Comparison of ENCODE assay signal across 1 cellular context in the genomic region with DNA sequence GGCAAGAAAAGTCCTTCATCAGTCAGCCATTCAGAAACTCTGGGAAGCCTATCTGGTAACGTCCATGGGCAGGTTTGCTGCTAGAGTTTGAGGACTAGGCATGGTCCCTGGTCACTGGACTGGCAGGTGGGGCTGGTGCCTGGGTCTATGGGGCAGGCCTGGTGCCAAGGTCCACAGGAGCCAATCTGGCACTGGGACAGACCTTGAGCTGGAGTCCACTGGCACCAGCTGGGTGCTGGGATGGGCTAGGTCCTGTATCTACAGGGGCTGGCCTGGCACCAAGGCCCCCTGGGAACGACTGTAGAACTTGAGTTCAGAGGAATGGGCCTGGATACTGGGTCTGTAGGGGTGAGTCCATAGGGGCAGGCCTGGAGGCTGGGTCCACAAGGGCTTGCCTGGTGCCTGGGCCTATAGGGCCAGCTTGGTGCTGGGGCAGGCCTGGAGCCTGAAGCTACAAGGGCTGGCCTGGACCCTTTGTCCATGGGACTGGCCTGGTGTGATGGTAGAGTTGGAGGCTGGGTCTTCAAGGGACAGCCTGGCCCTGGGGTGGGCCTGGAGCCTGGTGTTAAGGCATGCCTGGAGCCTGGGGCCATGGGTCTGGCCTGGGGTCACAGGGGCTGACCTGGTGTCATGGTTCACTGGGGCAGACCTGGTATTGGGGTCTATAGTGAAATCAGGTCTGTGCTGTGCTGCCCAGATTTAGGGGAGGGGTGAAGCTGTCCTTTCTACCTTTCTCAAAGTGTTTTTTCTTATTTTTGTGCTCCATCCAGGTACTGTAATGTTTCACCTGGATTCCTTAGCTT.
TF ChIP-seq lines count a peak whose summit lies in the region.

No MANE protein-coding gene starts in this region.

TF ChIP-seq in HepG2, 621 proteins besides CTCF, POLR2A, EP300 and RAD21 (continued from another document and continues in another):
- TF ChIP-seq, protein P1, sequence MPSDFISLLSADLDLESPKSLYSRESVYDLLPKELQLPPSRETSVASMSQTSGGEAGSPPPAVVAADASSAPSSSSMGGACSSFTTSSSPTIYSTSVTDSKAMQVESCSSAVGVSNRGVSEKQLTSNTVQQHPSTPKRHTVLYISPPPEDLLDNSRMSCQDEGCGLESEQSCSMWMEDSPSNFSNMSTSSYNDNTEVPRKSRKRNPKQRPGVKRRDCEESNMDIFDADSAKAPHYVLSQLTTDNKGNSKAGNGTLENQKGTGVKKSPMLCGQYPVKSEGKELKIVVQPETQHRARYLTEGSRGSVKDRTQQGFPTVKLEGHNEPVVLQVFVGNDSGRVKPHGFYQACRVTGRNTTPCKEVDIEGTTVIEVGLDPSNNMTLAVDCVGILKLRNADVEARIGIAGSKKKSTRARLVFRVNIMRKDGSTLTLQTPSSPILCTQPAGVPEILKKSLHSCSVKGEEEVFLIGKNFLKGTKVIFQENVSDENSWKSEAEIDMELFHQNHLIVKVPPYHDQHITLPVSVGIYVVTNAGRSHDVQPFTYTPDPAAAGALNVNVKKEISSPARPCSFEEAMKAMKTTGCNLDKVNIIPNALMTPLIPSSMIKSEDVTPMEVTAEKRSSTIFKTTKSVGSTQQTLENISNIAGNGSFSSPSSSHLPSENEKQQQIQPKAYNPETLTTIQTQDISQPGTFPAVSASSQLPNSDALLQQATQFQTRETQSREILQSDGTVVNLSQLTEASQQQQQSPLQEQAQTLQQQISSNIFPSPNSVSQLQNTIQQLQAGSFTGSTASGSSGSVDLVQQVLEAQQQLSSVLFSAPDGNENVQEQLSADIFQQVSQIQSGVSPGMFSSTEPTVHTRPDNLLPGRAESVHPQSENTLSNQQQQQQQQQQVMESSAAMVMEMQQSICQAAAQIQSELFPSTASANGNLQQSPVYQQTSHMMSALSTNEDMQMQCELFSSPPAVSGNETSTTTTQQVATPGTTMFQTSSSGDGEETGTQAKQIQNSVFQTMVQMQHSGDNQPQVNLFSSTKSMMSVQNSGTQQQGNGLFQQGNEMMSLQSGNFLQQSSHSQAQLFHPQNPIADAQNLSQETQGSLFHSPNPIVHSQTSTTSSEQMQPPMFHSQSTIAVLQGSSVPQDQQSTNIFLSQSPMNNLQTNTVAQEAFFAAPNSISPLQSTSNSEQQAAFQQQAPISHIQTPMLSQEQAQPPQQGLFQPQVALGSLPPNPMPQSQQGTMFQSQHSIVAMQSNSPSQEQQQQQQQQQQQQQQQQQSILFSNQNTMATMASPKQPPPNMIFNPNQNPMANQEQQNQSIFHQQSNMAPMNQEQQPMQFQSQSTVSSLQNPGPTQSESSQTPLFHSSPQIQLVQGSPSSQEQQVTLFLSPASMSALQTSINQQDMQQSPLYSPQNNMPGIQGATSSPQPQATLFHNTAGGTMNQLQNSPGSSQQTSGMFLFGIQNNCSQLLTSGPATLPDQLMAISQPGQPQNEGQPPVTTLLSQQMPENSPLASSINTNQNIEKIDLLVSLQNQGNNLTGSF (CRISPR knock-in tag; IDR thresholded peaks at IDR 0.05): 0 out of 2 replicates have a peak, but pooled peaks have one; percentile 26
- TF ChIP-seq ZNF883 (CRISPR knock-in tag; IDR thresholded peaks at IDR 0.05; ENCODE audit: not compliant biosample characterization): no peak
- TF ChIP-seq, protein P2, sequence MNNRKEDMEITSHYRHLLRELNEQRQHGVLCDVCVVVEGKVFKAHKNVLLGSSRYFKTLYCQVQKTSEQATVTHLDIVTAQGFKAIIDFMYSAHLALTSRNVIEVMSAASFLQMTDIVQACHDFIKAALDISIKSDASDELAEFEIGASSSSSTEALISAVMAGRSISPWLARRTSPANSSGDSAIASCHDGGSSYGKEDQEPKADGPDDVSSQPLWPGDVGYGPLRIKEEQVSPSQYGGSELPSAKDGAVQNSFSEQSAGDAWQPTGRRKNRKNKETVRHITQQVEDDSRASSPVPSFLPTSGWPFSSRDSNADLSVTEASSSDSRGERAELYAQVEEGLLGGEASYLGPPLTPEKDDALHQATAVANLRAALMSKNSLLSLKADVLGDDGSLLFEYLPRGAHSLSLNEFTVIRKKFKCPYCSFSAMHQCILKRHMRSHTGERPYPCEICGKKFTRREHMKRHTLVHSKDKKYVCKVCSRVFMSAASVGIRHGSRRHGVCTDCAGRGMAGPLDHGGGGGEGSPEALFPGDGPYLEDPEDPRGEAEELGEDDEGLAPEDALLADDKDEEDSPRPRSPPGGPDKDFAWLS (CRISPR knock-in tag; IDR thresholded peaks at IDR 0.05; ENCODE audit: borderline replicate concordance): peak; percentile 49; the same call in 1 of the 2 replicates
- no peak for TF ChIP-seq NFATC3 (CRISPR knock-in tag; IDR thresholded peaks at IDR 0.05)
- TF ChIP-seq KLF12 (CRISPR knock-in tag; IDR thresholded peaks at IDR 0.05; ENCODE audit: borderline replicate concordance): no peak
- TF ChIP-seq ZNF737 (CRISPR knock-in tag; IDR thresholded peaks at IDR 0.05; ENCODE audit: borderline replicate concordance): no peak
- no peak for TF ChIP-seq ZNF746 (CRISPR knock-in tag; IDR thresholded peaks at IDR 0.05)
- TF ChIP-seq EEA1 (CRISPR knock-in tag; IDR thresholded peaks at IDR 0.05; ENCODE audit: borderline replicate concordance): no peak
- TF ChIP-seq RELA (CRISPR knock-in tag; IDR thresholded peaks at IDR 0.05): no peak
- TF ChIP-seq ZNF768 (CRISPR knock-in tag; IDR thresholded peaks at IDR 0.05): peak; percentile 37; the same call in 1 of the 2 replicates
- no peak for TF ChIP-seq CCDC6 (CRISPR knock-in tag; IDR thresholded peaks at IDR 0.05)
- no peak for TF ChIP-seq THAP7 (CRISPR knock-in tag; IDR thresholded peaks at IDR 0.05)
- no peak for TF ChIP-seq ZNF235 (CRISPR knock-in tag; IDR thresholded peaks at IDR 0.05; ENCODE audit: borderline replicate concordance)
- no peak for TF ChIP-seq ZNF44 (CRISPR knock-in tag; IDR thresholded peaks at IDR 0.05)
- TF ChIP-seq HDAC1 (CRISPR knock-in tag; IDR thresholded peaks at IDR 0.05): no peak
- TF ChIP-seq SRF (IDR thresholded peaks at IDR 0.05; ENCODE audit: low read depth, low read length): no peak
- TF ChIP-seq, protein P3, sequence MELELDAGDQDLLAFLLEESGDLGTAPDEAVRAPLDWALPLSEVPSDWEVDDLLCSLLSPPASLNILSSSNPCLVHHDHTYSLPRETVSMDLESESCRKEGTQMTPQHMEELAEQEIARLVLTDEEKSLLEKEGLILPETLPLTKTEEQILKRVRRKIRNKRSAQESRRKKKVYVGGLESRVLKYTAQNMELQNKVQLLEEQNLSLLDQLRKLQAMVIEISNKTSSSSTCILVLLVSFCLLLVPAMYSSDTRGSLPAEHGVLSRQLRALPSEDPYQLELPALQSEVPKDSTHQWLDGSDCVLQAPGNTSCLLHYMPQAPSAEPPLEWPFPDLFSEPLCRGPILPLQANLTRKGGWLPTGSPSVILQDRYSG (CRISPR knock-in tag; IDR thresholded peaks at IDR 0.05): no peak
- no peak for TF ChIP-seq ZFP82 (CRISPR knock-in tag; IDR thresholded peaks at IDR 0.05; ENCODE audit: borderline replicate concordance)
- TF ChIP-seq ZNF441 (CRISPR knock-in tag; IDR thresholded peaks at IDR 0.05; ENCODE audit: borderline replicate concordance): no peak
- no peak for TF ChIP-seq TFAP4 (IDR thresholded peaks at IDR 0.05; ENCODE audit: borderline replicate concordance, low read depth)
- TF ChIP-seq TFDP1 (CRISPR knock-in tag; IDR thresholded peaks at IDR 0.05; ENCODE audit: borderline replicate concordance): no peak
- TF ChIP-seq ISL2 (CRISPR knock-in tag; IDR thresholded peaks at IDR 0.05): no peak
- no peak for TF ChIP-seq TGIF2 (CRISPR knock-in tag; IDR thresholded peaks at IDR 0.05)
- TF ChIP-seq THYN1 (CRISPR knock-in tag; IDR thresholded peaks at IDR 0.05; ENCODE audit: borderline replicate concordance, low read depth): no peak
- peak; percentile 24; the same call in 1 of the 2 replicates for TF ChIP-seq KDM5B (CRISPR knock-in tag; IDR thresholded peaks at IDR 0.05; ENCODE audit: borderline replicate concordance)
- TF ChIP-seq, protein P4, sequence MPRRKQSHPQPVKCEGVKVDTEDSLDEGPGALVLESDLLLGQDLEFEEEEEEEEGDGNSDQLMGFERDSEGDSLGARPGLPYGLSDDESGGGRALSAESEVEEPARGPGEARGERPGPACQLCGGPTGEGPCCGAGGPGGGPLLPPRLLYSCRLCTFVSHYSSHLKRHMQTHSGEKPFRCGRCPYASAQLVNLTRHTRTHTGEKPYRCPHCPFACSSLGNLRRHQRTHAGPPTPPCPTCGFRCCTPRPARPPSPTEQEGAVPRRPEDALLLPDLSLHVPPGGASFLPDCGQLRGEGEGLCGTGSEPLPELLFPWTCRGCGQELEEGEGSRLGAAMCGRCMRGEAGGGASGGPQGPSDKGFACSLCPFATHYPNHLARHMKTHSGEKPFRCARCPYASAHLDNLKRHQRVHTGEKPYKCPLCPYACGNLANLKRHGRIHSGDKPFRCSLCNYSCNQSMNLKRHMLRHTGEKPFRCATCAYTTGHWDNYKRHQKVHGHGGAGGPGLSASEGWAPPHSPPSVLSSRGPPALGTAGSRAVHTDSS (CRISPR knock-in tag; conservative IDR thresholded peaks at IDR 0.05): no peak
- TF ChIP-seq EZH2 (conservative IDR thresholded peaks at IDR 0.05; ENCODE audit: low read depth, low read length): no peak
- no peak for TF ChIP-seq FOXO1 (CRISPR knock-in tag; IDR thresholded peaks at IDR 0.05)
- TF ChIP-seq ZNF354B (CRISPR knock-in tag; IDR thresholded peaks at IDR 0.05): no peak
- no peak for TF ChIP-seq FUBP1 (CRISPR knock-in tag; IDR thresholded peaks at IDR 0.05; ENCODE audit: borderline replicate concordance)
- peak; percentile 38; the same call in 1 of the 2 replicates for TF ChIP-seq NFE2L1 (CRISPR knock-in tag; IDR thresholded peaks at IDR 0.05; ENCODE audit: borderline replicate concordance)
- TF ChIP-seq, protein P5, sequence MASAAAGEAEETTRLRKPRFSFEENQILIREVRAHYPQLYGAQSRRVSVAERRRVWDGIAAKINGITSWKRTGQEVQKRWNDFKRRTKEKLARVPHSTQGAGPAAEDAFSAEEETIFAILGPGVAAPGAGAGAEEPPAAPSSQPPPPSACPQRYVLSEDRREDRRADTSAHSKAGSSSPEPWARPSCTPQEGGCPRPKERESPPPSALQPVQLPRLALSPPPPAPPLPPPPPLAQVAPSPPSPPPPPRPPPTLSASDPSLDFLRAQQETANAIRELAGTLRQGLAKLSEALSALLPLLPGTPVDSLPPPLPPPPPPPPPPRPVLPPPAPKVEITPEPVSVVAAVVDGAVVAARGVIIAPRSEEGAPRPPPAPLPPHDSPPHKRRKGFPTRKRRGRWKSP (CRISPR knock-in tag; IDR thresholded peaks at IDR 0.05): no peak
- no peak for TF ChIP-seq ZNF83 (CRISPR knock-in tag; IDR thresholded peaks at IDR 0.05; ENCODE audit: borderline replicate concordance)
- TF ChIP-seq HNRNPL (IDR thresholded peaks at IDR 0.05; ENCODE audit: low read depth, low read length): peak; percentile 76; the same call in 1 of the 2 replicates
- TF ChIP-seq PCBP1 (IDR thresholded peaks at IDR 0.05; ENCODE audit: borderline replicate concordance, low read depth, low read length): 0 out of 2 replicates have a peak, but pooled peaks have one; percentile 35
- TF ChIP-seq ZNF792 (CRISPR knock-in tag; IDR thresholded peaks at IDR 0.05): no peak
- TF ChIP-seq ZNF678 (CRISPR knock-in tag; IDR thresholded peaks at IDR 0.05): no peak
- TF ChIP-seq ZFP36L2 (CRISPR knock-in tag; IDR thresholded peaks at IDR 0.05): no peak
- TF ChIP-seq NAIF1 (CRISPR knock-in tag; IDR thresholded peaks at IDR 0.05; ENCODE audit: borderline replicate concordance): no peak
